In genomic region chr1:64396817-64397216, GRCh38 we compare ENCODE assay signal across 17 cellular contexts.
DNase-seq lines count a peak whose midpoint lies in the region; ATAC-seq and TF ChIP-seq lines count a peak whose summit lies in the region.
"Had no signal": no experiment of that assay in that cellular context is flagged by ENCODE, and none has a peak within 500 bp of the region (broad histone marks: within the 10 kb centered on the region; RNA-seq: fewer than 3 reads in every experiment).

No MANE protein-coding gene starts in this region.

- TF ChIP-seq EP300 in transverse colon (IDR thresholded peaks at IDR 0.05; ENCODE audit: low read depth), result no peak

- H3K36me3 ChIP-seq in OCI-LY1 (ENCODE audit: insufficient read depth, low read length) (no peaks in the 10 kb centered on the region), transverse colon (no peaks in the 10 kb centered on the region)
- H3K36me3 ChIP-seq: right atrium auricular region, thoracic aorta had no signal

- H3F3A ChIP-seq in OCI-LY1 (ENCODE audit: insufficient read depth, low read length), result no peaks in the 10 kb centered on the region

- H3K4me1 ChIP-seq in OCI-LY1 (ENCODE audit: insufficient read depth, low read length, severe bottlenecking) (no peaks in the 10 kb centered on the region), transverse colon (no peaks in the 10 kb centered on the region)
- H3K4me1 ChIP-seq: right atrium auricular region had no signal

- no peaks in the 10 kb centered on the region for H3K4me1 Mint-ChIP-seq in activated naive CD8-positive, alpha-beta T cell treated with anti-CD3 and anti-CD28 coated beads, Interleukin-2, amount 50 U/mL, for 24 hours
- H3K4me1 Mint-ChIP-seq in activated naive CD8-positive, alpha-beta T cell treated with anti-CD3 and anti-CD28 coated beads for 36 hours, result no peaks in the 10 kb centered on the region
- H3K4me1 Mint-ChIP-seq: activated CD8-positive, alpha-beta memory T cell treated with anti-CD3 and anti-CD28 coated beads, Interleukin-2, amount 10 ng/mL, durations not matched to agents 7 days and 5 days had no signal

- H3K27me3 ChIP-seq in OCI-LY1 (ENCODE audit: insufficient read depth, low read length), result no peaks in the 10 kb centered on the region
- no peaks in the 10 kb centered on the region for H3K27me3 ChIP-seq in transverse colon
- H3K27me3 ChIP-seq: right atrium auricular region had no signal

- no peak overlapping the region for H3K9ac ChIP-seq in OCI-LY1 (ENCODE audit: low read length)

- DNase-seq in activated naive CD8-positive, alpha-beta T cell treated with anti-CD3 and anti-CD28 coated beads, Interleukin-2, amount 50 U/mL, for 24 hours, result no peak
- no peak for DNase-seq in activated naive CD8-positive, alpha-beta T cell treated with anti-CD3 and anti-CD28 coated beads for 36 hours
- DNase-seq in epithelial cell of proximal tubule (ENCODE audit: low read depth), result no peak
- no peak for DNase-seq in hippocampal formation (lab: John Stamatoyannopoulos, UW)
- no peak for DNase-seq in transverse colon
- DNase-seq in GM10248 (ENCODE audit: extremely low spot score), result no peak
- DNase-seq: activated CD8-positive, alpha-beta memory T cell treated with anti-CD3 and anti-CD28 coated beads, Interleukin-2, amount 10 ng/mL, durations not matched to agents 7 days and 5 days; NCI-H1436; NCI-H345; PC-9; stimulated activated CD4-positive, alpha-beta T cell treated with anti-CD3 and anti-CD28 coated beads, Interleukin-2, amount 100 ng/mL, for 24 hours had no signal

- TF ChIP-seq CTCF in OCI-LY1 (IDR thresholded peaks at IDR 0.05; ENCODE audit: low read length), result peak; percentile 20; the same call in 1 of the 2 replicates
- peak; percentile 38 for TF ChIP-seq CTCF in epithelial cell of proximal tubule (conservative IDR thresholded peaks at IDR 0.05; ENCODE audit: low read depth, low read length)
- no peak for TF ChIP-seq CTCF in transverse colon (IDR thresholded peaks at IDR 0.05)
- TF ChIP-seq CTCF in GM10248 (IDR thresholded peaks at IDR 0.05; ENCODE audit: control extremely low read depth, extremely low read depth, low read depth, missing control alignments), result no peak

- no peaks in the 10 kb centered on the region; the same call in 1 of the 2 replicates for H3K9me2 ChIP-seq in OCI-LY1 (ENCODE audit: low read depth, low read length)

- H4K20me1 ChIP-seq in OCI-LY1 (ENCODE audit: insufficient read depth, low read length), result no peaks in the 10 kb centered on the region

- no peak overlapping the region for H2AFZ ChIP-seq in OCI-LY1 (ENCODE audit: low read length)
- H2AFZ ChIP-seq: PC-9 had no signal

- H3K27ac ChIP-seq in OCI-LY1 (ENCODE audit: low read depth, low read length, poor library complexity, severe bottlenecking), result no peak overlapping the region
- no peak overlapping the region for H3K27ac ChIP-seq in transverse colon
- H3K27ac ChIP-seq: PC-9, right atrium auricular region, thoracic aorta, VCaP had no signal

- H3K9me3 ChIP-seq in OCI-LY1 (ENCODE audit: low read length) (no peaks in the 10 kb centered on the region), transverse colon (no peaks in the 10 kb centered on the region)
- H3K9me3 ChIP-seq: right atrium auricular region, thoracic aorta had no signal

- peaks cover 10% of the 10 kb centered on the region for H3K27me3 Mint-ChIP-seq in activated naive CD8-positive, alpha-beta T cell treated with anti-CD3 and anti-CD28 coated beads, Interleukin-2, amount 50 U/mL, for 24 hours
- H3K27me3 Mint-ChIP-seq in activated naive CD8-positive, alpha-beta T cell treated with anti-CD3 and anti-CD28 coated beads for 36 hours, result peaks cover 5% of the 10 kb centered on the region

- no peak overlapping the region for H3K27ac Mint-ChIP-seq in activated naive CD8-positive, alpha-beta T cell treated with anti-CD3 and anti-CD28 coated beads, Interleukin-2, amount 50 U/mL, for 24 hours
- no peak overlapping the region for H3K27ac Mint-ChIP-seq in activated naive CD8-positive, alpha-beta T cell treated with anti-CD3 and anti-CD28 coated beads for 36 hours
- H3K27ac Mint-ChIP-seq: activated CD8-positive, alpha-beta memory T cell treated with anti-CD3 and anti-CD28 coated beads, Interleukin-2, amount 10 ng/mL, durations not matched to agents 7 days and 5 days had no signal

- peak; percentile 40 for ATAC-seq in activated naive CD8-positive, alpha-beta T cell treated with anti-CD3 and anti-CD28 coated beads, Interleukin-2, amount 50 U/mL, for 24 hours
- no peak for ATAC-seq in GM21723 (IDR thresholded peaks at IDR 0.05; ENCODE audit: unreplicated experiment)
- ATAC-seq: activated CD8-positive, alpha-beta memory T cell treated with anti-CD3 and anti-CD28 coated beads, Interleukin-2, amount 10 ng/mL, durations not matched to agents 7 days and 5 days had no signal

- no peaks in the 10 kb centered on the region for H3K9me3 Mint-ChIP-seq in activated naive CD8-positive, alpha-beta T cell treated with anti-CD3 and anti-CD28 coated beads, Interleukin-2, amount 50 U/mL, for 24 hours
- no peaks in the 10 kb centered on the region for H3K9me3 Mint-ChIP-seq in activated naive CD8-positive, alpha-beta T cell treated with anti-CD3 and anti-CD28 coated beads for 36 hours
- H3K9me3 Mint-ChIP-seq: neural crest cell had no signal

- H3K4me2 ChIP-seq in OCI-LY1 (ENCODE audit: low read length), result no peak overlapping the region
- H3K4me2 ChIP-seq: PC-9 had no signal

- intact Hi-C loops in transverse colon (cut with DNase I; ENCODE audit: low total_unique reads), result loop anchor here (5.0 kb wide), 1 partner anchor 185 kb away; no protein-coding TSS in a partner anchor

- no peak for TF ChIP-seq POLR2A in transverse colon (IDR thresholded peaks at IDR 0.05)

- H3K4me3 ChIP-seq in OCI-LY1 (ENCODE audit: low read depth, low read length, poor library complexity, severe bottlenecking) (no peak overlapping the region), epithelial cell of proximal tubule (ENCODE audit: low read depth, low read length) (no peak overlapping the region), transverse colon (no peak overlapping the region)
- H3K4me3 ChIP-seq: PC-9, right atrium auricular region, thoracic aorta had no signal

- H3K4me3 Mint-ChIP-seq in activated naive CD8-positive, alpha-beta T cell treated with anti-CD3 and anti-CD28 coated beads, Interleukin-2, amount 50 U/mL, for 24 hours, result no peak overlapping the region
- H3K4me3 Mint-ChIP-seq in activated naive CD8-positive, alpha-beta T cell treated with anti-CD3 and anti-CD28 coated beads for 36 hours, result no peak overlapping the region
- H3K4me3 Mint-ChIP-seq: activated CD8-positive, alpha-beta memory T cell treated with anti-CD3 and anti-CD28 coated beads, Interleukin-2, amount 10 ng/mL, durations not matched to agents 7 days and 5 days; neural crest cell had no signal

- in situ Hi-C loops in transverse colon (cut with MboI; ENCODE audit: low pct_ligation_motif_present in 1 of 4, low pct_unique_long_range_greater_than_20kb in 1 of 4, low sequenced_read_pairs in 3 of 4), result no loop called here

- no peaks in the 10 kb centered on the region for H3K79me2 ChIP-seq in OCI-LY1 (ENCODE audit: insufficient read depth, low read length)

- CTCF ChIA-PET in GM10248 (lab: Yijun Ruan, JAX), result no interaction called here

- POLR2A ChIA-PET in GM10248 (lab: Yijun Ruan, JAX), result no interaction called here

- WGBS in transverse colon (ENCODE audit: low coverage in 1 of 2), 2 donors, result 40 to 79% methylated on average over 1 to 4 of the region's 4 CpGs

- no peaks in the 10 kb centered on the region for H3K36me3 Mint-ChIP-seq in activated naive CD8-positive, alpha-beta T cell treated with anti-CD3 and anti-CD28 coated beads, Interleukin-2, amount 50 U/mL, for 24 hours (ENCODE audit: low read depth)
- H3K36me3 Mint-ChIP-seq in activated naive CD8-positive, alpha-beta T cell treated with anti-CD3 and anti-CD28 coated beads for 36 hours, result no peaks in the 10 kb centered on the region
- H3K36me3 Mint-ChIP-seq: activated CD8-positive, alpha-beta memory T cell treated with anti-CD3 and anti-CD28 coated beads, Interleukin-2, amount 10 ng/mL, durations not matched to agents 7 days and 5 days had no signal

Comparison
In these comparisons a context has a peak if more than half of its experiments do, and no peak if none do; other contexts are left out.
1. CTCF ChIP-seq: peak in OCI-LY1 (single experiment) and epithelial cell of proximal tubule (single experiment); none in transverse colon (0 of 5) and GM10248 (single experiment).